Comparison of ENCODE assay signal across 26 cellular contexts in the genomic region with DNA sequence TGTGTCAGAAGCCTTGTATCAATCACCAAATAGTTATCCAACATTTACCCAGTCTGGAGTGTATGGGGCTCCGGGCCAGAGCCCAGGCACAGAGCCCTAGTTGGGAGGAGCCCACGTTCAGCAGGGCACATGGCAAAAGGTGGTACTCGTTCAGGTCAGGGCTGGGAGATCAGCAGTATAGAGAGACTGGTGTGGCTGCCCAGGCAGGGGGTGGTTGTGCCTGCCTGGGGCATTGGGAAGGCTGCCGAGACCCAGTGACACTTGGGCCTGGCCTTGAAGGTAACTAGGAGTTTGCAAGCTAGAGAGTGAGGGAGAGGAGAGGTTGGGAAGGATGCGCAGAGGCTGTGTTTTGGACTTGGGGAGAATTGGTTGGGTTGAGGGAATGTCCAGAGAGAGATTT.
"Had no signal": no experiment of that assay in that cellular context is flagged by ENCODE, and none has a peak within 500 bp of the region (broad histone marks: within the 10 kb centered on the region; RNA-seq: fewer than 3 reads in every experiment).

No MANE protein-coding gene starts in this region.

- H3K36me3 ChIP-seq: cardiac muscle cell, esophagus squamous epithelium, gastrocnemius medialis, left ventricle myocardium inferior, neutrophil, stomach, suprapubic skin, upper lobe of left lung, WERI-Rb-1 had no signal

- H3K4me1 Mint-ChIP-seq: activated naive CD4-positive, alpha-beta T cell treated with anti-CD3 and anti-CD28 coated beads, Interleukin-2, amount 10 ng/mL, durations not matched to agents 7 days and 5 days; T-cell had no signal

- H3K4me1 ChIP-seq: esophagus squamous epithelium, gastrocnemius medialis, parathyroid adenoma, stomach, suprapubic skin, upper lobe of left lung had no signal

- H3K4me3 Mint-ChIP-seq: activated naive CD4-positive, alpha-beta T cell treated with anti-CD3 and anti-CD28 coated beads, Interleukin-2, amount 10 ng/mL, durations not matched to agents 7 days and 5 days; effector memory CD8-positive, alpha-beta T cell; mesothelial cell of epicardium; naive thymus-derived CD8-positive, alpha-beta T cell; stimulated activated effector memory CD8-positive, alpha-beta T cell treated with anti-CD3 and anti-CD28 coated beads, Interleukin-12 subunit alpha, Interleukin-12 subunit beta, amount 100 ng/mL, for 72 hours; T-cell had no signal

- H3K27ac ChIP-seq: body of pancreas, cardiac muscle cell, esophagus squamous epithelium, gastrocnemius medialis, left ventricle myocardium inferior, neutrophil, parathyroid adenoma, skin epidermis, stomach, suprapubic skin, upper lobe of left lung, WERI-Rb-1 had no signal

- H3K9ac ChIP-seq: parathyroid adenoma had no signal

- H3K79me2 ChIP-seq: parathyroid adenoma had no signal

- H3K9me3 Mint-ChIP-seq: stimulated activated effector memory CD8-positive, alpha-beta T cell treated with anti-CD3 and anti-CD28 coated beads, Interleukin-12 subunit alpha, Interleukin-12 subunit beta, amount 100 ng/mL, for 72 hours; T-cell had no signal

- H3K36me3 Mint-ChIP-seq: activated naive CD4-positive, alpha-beta T cell treated with anti-CD3 and anti-CD28 coated beads, Interleukin-2, amount 10 ng/mL, durations not matched to agents 7 days and 5 days; stimulated activated effector memory CD8-positive, alpha-beta T cell treated with anti-CD3 and anti-CD28 coated beads, Interleukin-12 subunit alpha, Interleukin-12 subunit beta, amount 100 ng/mL, for 72 hours had no signal

- DNase-seq: activated CD4-positive, alpha-beta T cell treated with anti-CD3 and anti-CD28 coated beads, Interleukin-2, amount 50 U/mL, for 4 hours; activated effector memory CD4-positive, alpha-beta T cell treated with Interleukin-2 at 50 U/mL for 16 hours; activated naive CD4-positive, alpha-beta T cell treated with anti-CD3 and anti-CD28 coated beads, Interleukin-2, amount 10 ng/mL, durations not matched to agents 7 days and 5 days; activated T-cell treated with anti-CD3 and anti-CD28 coated beads, Interleukin-2, amount 50 U/mL, for 48 hours; amygdala; body of pancreas; effector memory CD8-positive, alpha-beta T cell; esophagus squamous epithelium; gastrocnemius medialis; hippocampal formation; left ventricle myocardium inferior; naive thymus-derived CD8-positive, alpha-beta T cell; right cardiac atrium; stimulated activated CD4-positive, alpha-beta T cell treated with anti-CD3 and anti-CD28 coated beads, Interleukin-2, amount 100 ng/mL, for 24 hours; stomach; T-cell; upper lobe of left lung; WERI-Rb-1 had no signal

- H3K27ac Mint-ChIP-seq: activated naive CD4-positive, alpha-beta T cell treated with anti-CD3 and anti-CD28 coated beads, Interleukin-2, amount 10 ng/mL, durations not matched to agents 7 days and 5 days; effector memory CD8-positive, alpha-beta T cell; mesothelial cell of epicardium; stimulated activated effector memory CD8-positive, alpha-beta T cell treated with anti-CD3 and anti-CD28 coated beads, Interleukin-12 subunit alpha, Interleukin-12 subunit beta, amount 100 ng/mL, for 72 hours; T-cell had no signal

- H3K27me3 ChIP-seq: body of pancreas, cardiac muscle cell, esophagus squamous epithelium, gastrocnemius medialis, neutrophil, stomach, suprapubic skin, upper lobe of left lung had no signal

- H3K4me3 ChIP-seq: body of pancreas, cardiac muscle cell, esophagus squamous epithelium, gastrocnemius medialis, left ventricle myocardium inferior, skin epidermis, stomach, suprapubic skin, upper lobe of left lung had no signal

- ATAC-seq: body of pancreas; effector memory CD8-positive, alpha-beta T cell; gastrocnemius medialis; naive thymus-derived CD8-positive, alpha-beta T cell; right cardiac atrium; SK-N-SH treated with all-trans-retinoic acid at 6 μM for 48 hours; stimulated activated effector memory CD8-positive, alpha-beta T cell treated with anti-CD3 and anti-CD28 coated beads, Interleukin-12 subunit alpha, Interleukin-12 subunit beta, amount 100 ng/mL, for 72 hours; T-cell had no signal

- H2AFZ ChIP-seq: parathyroid adenoma had no signal

- H3K9me3 ChIP-seq: body of pancreas, esophagus squamous epithelium, gastrocnemius medialis, left ventricle myocardium inferior, neutrophil, stomach, suprapubic skin, upper lobe of left lung had no signal
